8 cellular contexts compared by ENCODE assay signal in the genomic region with DNA sequence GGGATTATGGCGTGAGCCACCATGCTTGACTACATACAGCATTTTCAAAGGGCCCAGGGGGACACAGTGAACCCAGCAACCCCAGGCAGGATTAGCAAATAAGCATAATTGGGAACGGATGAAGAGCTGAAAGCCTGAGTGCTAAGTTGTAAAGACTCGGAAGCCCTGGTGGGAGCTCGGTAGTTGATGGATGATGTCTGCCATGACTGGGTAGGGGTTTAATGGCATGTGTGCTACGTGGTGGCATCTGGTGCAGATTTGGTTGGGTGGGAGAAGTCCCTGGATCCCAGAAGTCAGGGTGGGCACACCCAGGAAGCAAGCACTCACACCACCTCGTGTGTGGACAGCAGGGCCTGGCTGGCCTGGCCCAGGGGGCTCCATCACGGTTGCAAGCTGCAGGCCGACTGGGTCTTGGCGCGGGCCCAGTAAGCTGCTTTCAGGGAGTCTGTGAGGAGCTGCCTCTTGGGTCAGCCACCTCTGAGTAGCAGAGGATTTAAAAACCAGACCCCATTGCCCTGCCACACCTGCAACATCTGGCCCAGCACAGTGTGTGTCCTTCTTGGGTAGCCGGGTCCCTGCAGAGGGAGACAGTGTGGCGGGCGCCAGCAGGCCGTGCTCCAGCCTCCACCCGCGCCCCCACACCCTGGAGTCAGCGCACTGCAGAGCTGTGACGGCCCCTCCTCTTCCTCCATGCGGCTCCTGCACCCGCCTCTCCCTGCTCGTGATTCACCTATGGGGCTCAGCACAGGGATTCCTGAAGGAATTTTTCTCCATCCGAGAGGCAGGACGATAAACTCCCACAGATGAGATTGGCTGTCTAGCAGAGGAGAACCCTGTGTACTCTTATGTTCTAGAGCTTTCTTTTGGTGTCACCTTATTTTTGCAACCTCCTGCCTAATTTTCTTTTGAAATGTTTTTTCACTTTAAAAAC.
DNase-seq lines count a peak whose midpoint lies in the region; ATAC-seq and TF ChIP-seq lines count a peak whose summit lies in the region.
"Not testable (repeated sequence)": the region's sequence is repeated elsewhere in the genome, so short reads cannot be mapped to it uniquely, and the experiment has no call there.

No MANE protein-coding gene starts in this region.

- not testable (repeated sequence) for H3K27ac ChIP-seq in CD4-positive, alpha-beta T cell (ENCODE audit: low read depth, low read length); foreskin keratinocyte; right cardiac atrium (ENCODE audit: low read length); upper lobe of right lung

- not testable (repeated sequence) for H3K4me1 ChIP-seq in foreskin keratinocyte; right cardiac atrium (ENCODE audit: control insufficient read depth, insufficient read depth, low read length); upper lobe of right lung

- not testable (repeated sequence) for DNase-seq in CD4-positive, alpha-beta T cell; T-helper 17 cell; central memory CD8-positive, alpha-beta T cell (ENCODE audit: low spot score in 2 of 2); mesothelial cell of epicardium (ENCODE audit: low spot score in 2 of 2, unreplicated experiment in 2 of 2)
- DNase-seq in foreskin keratinocyte (peak in 1 of 2 donors; percentile 7), right cardiac atrium (peak; percentile 14 to 72 (median 60)), posterior vena cava (ENCODE audit: low spot score) (peak; percentile 77), upper lobe of right lung (peak; percentile 60)

- H3K27me3 ChIP-seq in CD4-positive, alpha-beta T cell (ENCODE audit: control insufficient read depth, insufficient read depth, low read length); foreskin keratinocyte; right cardiac atrium (ENCODE audit: control insufficient read depth, insufficient read depth); upper lobe of right lung: not testable (repeated sequence)

- not testable (repeated sequence) for H3K4me3 Mint-ChIP-seq in CD4-positive, alpha-beta T cell; T-helper 17 cell; central memory CD8-positive, alpha-beta T cell; mesothelial cell of epicardium

- H3K36me3 Mint-ChIP-seq in CD4-positive, alpha-beta T cell (ENCODE audit: low read depth) = peaks cover 20% of the 10 kb centered on the region
- H3K36me3 Mint-ChIP-seq in T-helper 17 cell (ENCODE audit: low read depth); central memory CD8-positive, alpha-beta T cell (ENCODE audit: insufficient read depth); mesothelial cell of epicardium: not testable (repeated sequence)

- not testable (repeated sequence) for H3K4me3 ChIP-seq in right cardiac atrium (ENCODE audit: low read length); upper lobe of right lung

- ATAC-seq in CD4-positive, alpha-beta T cell (ENCODE audit: poor library complexity); T-helper 17 cell; central memory CD8-positive, alpha-beta T cell (replicated peaks; ENCODE audit: extremely low read depth, poor library complexity, severe bottlenecking); upper lobe of right lung: not testable (repeated sequence)
- ATAC-seq in foreskin keratinocyte = peak; percentile 62
- peak in 1 of 2 donors; percentile 38 for ATAC-seq in right cardiac atrium

- H3K36me3 ChIP-seq in upper lobe of right lung = not testable (repeated sequence)

- peaks cover 27% of the 10 kb centered on the region for H3K4me1 Mint-ChIP-seq in CD4-positive, alpha-beta T cell (ENCODE audit: low read depth)
- H3K4me1 Mint-ChIP-seq in T-helper 17 cell (peaks cover 15% of the 10 kb centered on the region), mesothelial cell of epicardium (peaks cover 28% of the 10 kb centered on the region)
- peaks cover 26% of the 10 kb centered on the region for H3K4me1 Mint-ChIP-seq in central memory CD8-positive, alpha-beta T cell

- CTCF ChIA-PET in CD4-positive, alpha-beta T cell (lab: Charles Lee) = not testable (repeated sequence)

- POLR2A ChIA-PET in CD4-positive, alpha-beta T cell (lab: Charles Lee) = not testable (repeated sequence)

- WGBS in right cardiac atrium = 75% methylated on average over 20 of the region's 23 CpGs

- H3K27me3 Mint-ChIP-seq in CD4-positive, alpha-beta T cell; T-helper 17 cell; central memory CD8-positive, alpha-beta T cell; mesothelial cell of epicardium (ENCODE audit: low read depth): not testable (repeated sequence)

- not testable (repeated sequence) for TF ChIP-seq CTCF in CD4-positive, alpha-beta T cell (IDR thresholded peaks at IDR 0.05); foreskin keratinocyte (conservative IDR thresholded peaks at IDR 0.05); mesothelial cell of epicardium (IDR thresholded peaks at IDR 0.05; ENCODE audit: unreplicated experiment); upper lobe of right lung (IDR thresholded peaks at IDR 0.05)

- not testable (repeated sequence) for H3K9me3 ChIP-seq in CD4-positive, alpha-beta T cell (ENCODE audit: control insufficient read depth, low read length); T-helper 17 cell (ENCODE audit: control insufficient read depth, low read length, poor library complexity, severe bottlenecking); right cardiac atrium (ENCODE audit: control insufficient read depth, low read length); upper lobe of right lung

- H3K9me3 Mint-ChIP-seq in CD4-positive, alpha-beta T cell; central memory CD8-positive, alpha-beta T cell; mesothelial cell of epicardium: not testable (repeated sequence)

- H3K27ac Mint-ChIP-seq in CD4-positive, alpha-beta T cell = peak overlapping the region; percentile 97
- H3K27ac Mint-ChIP-seq in T-helper 17 cell (peak overlapping the region; percentile 97), mesothelial cell of epicardium (peak overlapping the region; percentile 47)
- peak overlapping the region; percentile 83 for H3K27ac Mint-ChIP-seq in central memory CD8-positive, alpha-beta T cell (ENCODE audit: low read depth)

- intact Hi-C loops in CD4-positive, alpha-beta T cell (cut with DNase I, micrococcal nuclease); right cardiac atrium (cut with DNase I); posterior vena cava (cut with DNase I); upper lobe of right lung (cut with DNase I): not testable (repeated sequence)

Comparison
In these comparisons a context has a peak if more than half of its experiments do, and no peak if none do; other contexts are left out.
1. H3K27ac Mint-ChIP-seq: peak in every context shown above with its lines; median percentile 97 in CD4-positive, alpha-beta T cell; 97 in T-helper 17 cell; 83 in central memory CD8-positive, alpha-beta T cell; 47 in mesothelial cell of epicardium.